16 cellular contexts compared by ENCODE assay signal in genomic region chr4:128349921-128350320, GRCh38.
DNase-seq lines count a peak whose midpoint lies in the region; ATAC-seq and TF ChIP-seq lines count a peak whose summit lies in the region.
"Had no signal": no experiment of that assay in that cellular context is flagged by ENCODE, and none has a peak within 500 bp of the region (broad histone marks: within the 10 kb centered on the region; RNA-seq: fewer than 3 reads in every experiment).

No MANE protein-coding gene starts in this region.

- H3K79me2 ChIP-seq in ACC112 (ENCODE audit: control insufficient read depth, insufficient read depth, low read length, unreplicated experiment), result no peaks in the 10 kb centered on the region
- H3K79me2 ChIP-seq in PC-3 (ENCODE audit: low read length), result no peaks in the 10 kb centered on the region

- H3K4me2 ChIP-seq in PC-3 (ENCODE audit: low read length), result no peak overlapping the region

- H4K20me1 ChIP-seq in PC-3 (ENCODE audit: low read length), result no peaks in the 10 kb centered on the region

- DNase-seq in HCEC 1CT (peak; percentile 89), PC-3 (peak; percentile 31), fibroblast of peridontal ligament (ENCODE audit: extremely low read depth) (peak; percentile 68), T-helper 2 cell (no peak), 8988T (no peak)
- DNase-seq in natural killer cell treated with Interleukin-12 subunit alpha and Interleukin-12 subunit beta and Interleukin-15 and Interleukin-18, amount 100 ng/mL, for 72 hours (ENCODE audit: low spot score), result no peak
- DNase-seq: activated naive CD4-positive, alpha-beta T cell treated with anti-CD3 and anti-CD28 coated beads, Interleukin-2, amount 50 U/mL, for 16 hours; GF-D8; lower lobe of right lung; NCI-H1694; nucleus accumbens had no signal

- no TSS peak for BruUV-seq in PC-3 (replicated peaks; lab: Mats Ljungman, UMichigan)

- ATAC-seq in PC-3 (no peak), HG03439 (IDR thresholded peaks at IDR 0.05; ENCODE audit: unreplicated experiment) (no peak)
- ATAC-seq in natural killer cell treated with Interleukin-12 subunit alpha and Interleukin-12 subunit beta and Interleukin-15 and Interleukin-18, amount 100 ng/mL, for 72 hours, result no peak
- ATAC-seq: lower lobe of right lung had no signal

- no peaks in the 10 kb centered on the region for H3K9me3 Mint-ChIP-seq in natural killer cell treated with Interleukin-12 subunit alpha and Interleukin-12 subunit beta and Interleukin-15 and Interleukin-18, amount 100 ng/mL, for 72 hours
- H3K9me3 Mint-ChIP-seq: T-helper 2 cell treated with Interferon-gamma antibody and Interleukin-4, amounts not matched to agents 5 μg/mL and 100 μg/mL, for 36 hours had no signal

- H3K9me2 ChIP-seq in PC-3 (replicated peaks; ENCODE audit: low read length), result no peaks in the 10 kb centered on the region

- no peaks in the 10 kb centered on the region for H3K9me3 ChIP-seq in PC-3 (ENCODE audit: low read length)
- H3K9me3 ChIP-seq: lower lobe of right lung had no signal

- no peaks in the 10 kb centered on the region for H3K4me1 Mint-ChIP-seq in natural killer cell treated with Interleukin-12 subunit alpha and Interleukin-12 subunit beta and Interleukin-15 and Interleukin-18, amount 100 ng/mL, for 72 hours (ENCODE audit: low read depth in 2 of 2)
- H3K4me1 Mint-ChIP-seq: B cell had no signal

- CTCF ChIA-PET in PC-3 (lab: Charles Lee), result no interaction called here

- H2AFZ ChIP-seq in ACC112 (ENCODE audit: low read length, unreplicated experiment) (no peak overlapping the region), PC-3 (ENCODE audit: low read length) (no peak overlapping the region)

- H3K9ac ChIP-seq in PC-3 (ENCODE audit: low read length), result no peak overlapping the region

- POLR2A ChIA-PET in PC-3 (lab: Charles Lee; ENCODE audit: unreplicated experiment), result no interaction called here

- intact Hi-C loops in PC-3 (cut with micrococcal nuclease), result no loop called here

- no peaks in the 10 kb centered on the region for H3K27me3 Mint-ChIP-seq in natural killer cell treated with Interleukin-12 subunit alpha and Interleukin-12 subunit beta and Interleukin-15 and Interleukin-18, amount 100 ng/mL, for 72 hours
- H3K27me3 Mint-ChIP-seq: B cell had no signal

- no peak overlapping the region for H3K27ac Mint-ChIP-seq in natural killer cell treated with Interleukin-12 subunit alpha and Interleukin-12 subunit beta and Interleukin-15 and Interleukin-18, amount 100 ng/mL, for 72 hours
- H3K27ac Mint-ChIP-seq: B cell; T-helper 2 cell treated with Interferon-gamma antibody and Interleukin-4, amounts not matched to agents 5 μg/mL and 100 μg/mL, for 36 hours had no signal

- H3K36me3 Mint-ChIP-seq in natural killer cell treated with Interleukin-12 subunit alpha and Interleukin-12 subunit beta and Interleukin-15 and Interleukin-18, amount 100 ng/mL, for 72 hours, result no peaks in the 10 kb centered on the region

- H3K27me3 ChIP-seq in ACC112 (ENCODE audit: insufficient read depth, low read length) (no peaks in the 10 kb centered on the region), PC-3 (ENCODE audit: low read length) (no peaks in the 10 kb centered on the region)

- no peak for TF ChIP-seq CTCF in PC-3 (conservative IDR thresholded peaks at IDR 0.05; ENCODE audit: low read depth, low read length)

- H3K4me3 ChIP-seq in ACC112 (ENCODE audit: low read depth, low read length), result no peak overlapping the region
- no peak overlapping the region for H3K4me3 ChIP-seq in PC-3 (ENCODE audit: low read length)
- H3K4me3 ChIP-seq: coronary artery, lower lobe of right lung had no signal

- H3K4me1 ChIP-seq in ACC112 (ENCODE audit: control insufficient read depth, insufficient read depth, low read length, unreplicated experiment) (peaks cover 53% of the 10 kb centered on the region), PC-3 (ENCODE audit: insufficient read depth, low read length) (peaks cover 20% of the 10 kb centered on the region)

- H3K36me3 ChIP-seq in ACC112 (ENCODE audit: insufficient read depth, low read length), result no peaks in the 10 kb centered on the region
- H3K36me3 ChIP-seq in PC-3 (ENCODE audit: low read depth, low read length), result no peaks in the 10 kb centered on the region
- H3K36me3 ChIP-seq: lower lobe of right lung had no signal

- H3F3A ChIP-seq in PC-3 (ENCODE audit: low read length, unreplicated experiment), result no peaks in the 10 kb centered on the region

- H3K27ac ChIP-seq in ACC112 (ENCODE audit: low read depth, low read length) (peak overlapping the region; percentile 36; the same call in 1 of the 2 replicates), PC-3 (ENCODE audit: low read length) (no peak overlapping the region)
- H3K27ac ChIP-seq: coronary artery, lower lobe of right lung had no signal

- no peak overlapping the region for H3K4me3 Mint-ChIP-seq in natural killer cell treated with Interleukin-12 subunit alpha and Interleukin-12 subunit beta and Interleukin-15 and Interleukin-18, amount 100 ng/mL, for 72 hours
- H3K4me3 Mint-ChIP-seq: B cell; T-helper 2 cell treated with Interferon-gamma antibody and Interleukin-4, amounts not matched to agents 5 μg/mL and 100 μg/mL, for 36 hours had no signal

Comparison
In these comparisons a context has a peak if more than half of its experiments do, and no peak if none do; other contexts are left out.
1. DNase-seq: peak in HCEC 1CT (single experiment), PC-3 (single experiment) and fibroblast of peridontal ligament (single experiment); none in natural killer cell treated with Interleukin-12 subunit alpha and Interleukin-12 subunit beta and Interleukin-15 and Interleukin-18, amount 100 ng/mL, for 72 hours (single experiment), T-helper 2 cell (0 of 5) and 8988T (single experiment).